Comparison of ENCODE assay signal across 20 cellular contexts in genomic region chr2:109703076-109703475, GRCh38.
DNase-seq lines count a peak whose midpoint lies in the region; ATAC-seq and TF ChIP-seq lines count a peak whose summit lies in the region.
"Had no signal": no experiment of that assay in that cellular context is flagged by ENCODE, and none has a peak within 500 bp of the region (broad histone marks: within the 10 kb centered on the region; RNA-seq: fewer than 3 reads in every experiment).

No MANE protein-coding gene starts in this region.

- H3K23ac ChIP-seq in mesenchymal stem cell (ENCODE audit: low read length in 2 of 2) (no peak overlapping the region), mesendoderm (ENCODE audit: low read length) (no peak overlapping the region)

- peaks cover 35% of the 10 kb centered on the region for H3F3A ChIP-seq in PC-9 (ENCODE audit: insufficient read depth, low read depth)

- H3K79me2 ChIP-seq in PC-9 (ENCODE audit: low read depth) (no peaks in the 10 kb centered on the region), mesendoderm (ENCODE audit: control insufficient read depth, insufficient read depth, low read length) (no peaks in the 10 kb centered on the region)

- H3K56ac ChIP-seq in mesendoderm (ENCODE audit: low read length), result no peak overlapping the region

- H2BK5ac ChIP-seq in mesenchymal stem cell (ENCODE audit: low read depth, low read length, poor library complexity, severe bottlenecking), result no peak overlapping the region
- no peak overlapping the region for H2BK5ac ChIP-seq in mesendoderm (ENCODE audit: low read length)

- CTCF ChIA-PET in PC-9 (lab: Charles Lee), result no interaction called here

- H3K14ac ChIP-seq in mesenchymal stem cell (ENCODE audit: low read length in 2 of 2), result no peak overlapping the region

- H3K18ac ChIP-seq in mesenchymal stem cell (ENCODE audit: low read depth in 1 of 2, low read length in 2 of 2), result no peak overlapping the region
- no peak overlapping the region for H3K18ac ChIP-seq in mesendoderm (ENCODE audit: low read length)

- H4K8ac ChIP-seq in mesenchymal stem cell (ENCODE audit: low read length), result no peak overlapping the region
- H4K8ac ChIP-seq in mesendoderm (ENCODE audit: low read depth, low read length), result no peak overlapping the region

- H2AK5ac ChIP-seq in mesenchymal stem cell (ENCODE audit: low read length, severe bottlenecking) (no peak overlapping the region), mesendoderm (ENCODE audit: low read length) (no peak overlapping the region)

- no peaks in the 10 kb centered on the region for H4K20me1 ChIP-seq in PC-9 (ENCODE audit: insufficient read depth)

- POLR2A ChIA-PET in PC-9 (lab: Charles Lee; ENCODE audit: unreplicated experiment), result interaction anchor here (0.5 to 1.2 kb wide), 4 partner anchors 8 to 1119 kb away, joined by 3 to 16 read pairs (median 8); partner anchors contain the start of genes SEPTIN10 and SOWAHC

- WGBS in mesenchymal stem cell, result 93% methylated on average over 5 of the region's 7 CpGs
- WGBS in gastroesophageal sphincter (ENCODE audit: low coverage in 1 of 2), 2 donors, result 76 to 82% methylated on average over 7 of the region's 7 CpGs
- no CpG with 5 or more reads among the region's 7 CpGs for WGBS in mesendoderm (ENCODE audit: extremely low coverage, insufficient coverage, low lambda C conversion rate)

- no peaks in the 10 kb centered on the region for H3K9me2 ChIP-seq in PC-9 (ENCODE audit: insufficient read depth)

- H2BK15ac ChIP-seq in mesenchymal stem cell (ENCODE audit: low read depth, poor library complexity, severe bottlenecking) (no peak overlapping the region), mesendoderm (replicated peaks; ENCODE audit: low read depth) (no peak overlapping the region)

- no peak for TF ChIP-seq EP300 in gastroesophageal sphincter (IDR thresholded peaks at IDR 0.05)

- H3K36me3 Mint-ChIP-seq in osteocyte (ENCODE audit: unreplicated experiment), result no peaks in the 10 kb centered on the region
- H3K36me3 Mint-ChIP-seq: activated naive CD8-positive, alpha-beta T cell treated with anti-CD3 and anti-CD28 coated beads for 36 hours; IgD-negative memory B cell; memory B cell had no signal

- intact Hi-C loops in PC-9 (cut with micrococcal nuclease; ENCODE audit: unreplicated experiment), result loop anchor here (5.0 kb wide), 1 partner anchor 146 kb away; no protein-coding TSS in a partner anchor

- no peaks in the 10 kb centered on the region for H3K9me3 ChIP-seq in PC-9 (ENCODE audit: insufficient read depth, low read depth)
- no peaks in the 10 kb centered on the region for H3K9me3 ChIP-seq in mesenchymal stem cell (ENCODE audit: control insufficient read depth, low read length)
- no peaks in the 10 kb centered on the region for H3K9me3 ChIP-seq in gastroesophageal sphincter

- H3K9ac ChIP-seq in mesenchymal stem cell (ENCODE audit: low read length), result no peak overlapping the region
- H3K9ac ChIP-seq in mesendoderm (ENCODE audit: low read length), result no peak overlapping the region

- ATAC-seq in GM18519 (IDR thresholded peaks at IDR 0.05; ENCODE audit: low FRiP score, unreplicated experiment), result no peak
- ATAC-seq in gastroesophageal sphincter, result no peak
- ATAC-seq: SK-N-SH treated with all-trans-retinoic acid at 6 μM for 48 hours had no signal

- no peak overlapping the region for H2AFZ ChIP-seq in PC-9
- H2AFZ ChIP-seq in mesenchymal stem cell (ENCODE audit: low read depth, low read length), result no peak overlapping the region

- H3K79me1 ChIP-seq in mesenchymal stem cell (replicated peaks; ENCODE audit: low read length, poor library complexity, severe bottlenecking) (no peaks in the 10 kb centered on the region), mesendoderm (ENCODE audit: low read length) (no peaks in the 10 kb centered on the region)

- no peak overlapping the region for H4K5ac ChIP-seq in mesendoderm (ENCODE audit: low read length)

- BruUV-seq in PC-9 (replicated peaks; lab: Mats Ljungman, UMichigan), result no TSS peak

- no peak overlapping the region for H3K4ac ChIP-seq in mesenchymal stem cell (ENCODE audit: low read depth in 1 of 2, low read length in 2 of 2)
- no peak overlapping the region for H3K4ac ChIP-seq in mesendoderm (ENCODE audit: low read depth, low read length)

- H3K27me3 ChIP-seq in PC-9 (ENCODE audit: insufficient read depth, low read depth), result no peaks in the 10 kb centered on the region
- H3K27me3 ChIP-seq in mesenchymal stem cell (ENCODE audit: control insufficient read depth in 1 of 2, insufficient read depth in 1 of 2, low read length in 2 of 2), result peaks cover 8 to 15% of the 10 kb centered on the region in 2 experiments
- no peaks in the 10 kb centered on the region for H3K27me3 ChIP-seq in gastroesophageal sphincter
- no peaks in the 10 kb centered on the region for H3K27me3 ChIP-seq in mesendoderm (ENCODE audit: insufficient read depth, low read length, poor library complexity)

- H3K27me3 Mint-ChIP-seq in osteocyte (ENCODE audit: unreplicated experiment), result peaks cover 39% of the 10 kb centered on the region

- H3K27ac ChIP-seq in PC-9 (peak overlapping the region; percentile 85), epithelial cell of prostate (peak overlapping the region; percentile 100), mesenchymal stem cell (ENCODE audit: low read length, poor library complexity, severe bottlenecking) (no peak overlapping the region), gastroesophageal sphincter (no peak overlapping the region), mesendoderm (ENCODE audit: low read depth, low read length) (no peak overlapping the region)

- no peaks in the 10 kb centered on the region for H3K4me1 Mint-ChIP-seq in osteocyte (ENCODE audit: unreplicated experiment)
- H3K4me1 Mint-ChIP-seq: activated naive CD8-positive, alpha-beta T cell treated with anti-CD3 and anti-CD28 coated beads for 36 hours; memory B cell had no signal

- H2BK120ac ChIP-seq in mesenchymal stem cell (ENCODE audit: low read depth, low read length) (no peak overlapping the region), mesendoderm (ENCODE audit: low read depth, low read length) (no peak overlapping the region)

- DNase-seq in Ammon's horn (ENCODE audit: low spot score) (peak; percentile 36), PC-9 (peak in 1 of 2 experiments; percentile 55), epithelial cell of prostate (ENCODE audit: low read depth, low spot score) (no peak), mesenchymal stem cell (peak; percentile 28), mesendoderm (no peak), osteocyte (ENCODE audit: extremely low spot score, unreplicated experiment) (no peak)
- DNase-seq: activated CD4-positive, alpha-beta T cell treated with anti-CD3 and anti-CD28 coated beads, Interleukin-2, amount 50 U/mL, for 48 hours; activated naive CD8-positive, alpha-beta T cell treated with anti-CD3 and anti-CD28 coated beads for 36 hours; central memory CD4-positive, alpha-beta T cell; effector CD4-positive, alpha-beta T cell; NCI-H1092 treated with DMSO at 0.1 percent for 48 hours; NCI-H69; nephron progenitor cell; OCI-M1; stimulated activated CD4-positive, alpha-beta T cell treated with anti-CD3 and anti-CD28 coated beads, Interleukin-4, amount 100 ng/mL, for 1 hour had no signal

- H3K4me3 ChIP-seq in PC-9, result no peak overlapping the region
- H3K4me3 ChIP-seq in mesenchymal stem cell (ENCODE audit: insufficient read depth in 1 of 2, low read depth in 1 of 2, low read length in 2 of 2), result no peak overlapping the region
- no peak overlapping the region for H3K4me3 ChIP-seq in gastroesophageal sphincter
- no peak overlapping the region for H3K4me3 ChIP-seq in mesendoderm (ENCODE audit: low read length)

- TF ChIP-seq POLR2A in gastroesophageal sphincter (IDR thresholded peaks at IDR 0.05), result no peak

- H3K4me3 Mint-ChIP-seq in osteocyte (ENCODE audit: unreplicated experiment), result no peak overlapping the region
- H3K4me3 Mint-ChIP-seq: activated naive CD8-positive, alpha-beta T cell treated with anti-CD3 and anti-CD28 coated beads for 36 hours; IgD-negative memory B cell; memory B cell; nephron progenitor cell had no signal

- no peak overlapping the region for H2BK12ac ChIP-seq in mesenchymal stem cell (ENCODE audit: low read length in 2 of 2)

- H3K4me2 ChIP-seq in PC-9 (peak overlapping the region; percentile 80), mesenchymal stem cell (ENCODE audit: low read length, poor library complexity, severe bottlenecking) (no peak overlapping the region), mesendoderm (ENCODE audit: low read length) (no peak overlapping the region)

- H3K4me1 ChIP-seq in PC-9 (replicated peaks; ENCODE audit: insufficient read depth) (peaks cover 56% of the 10 kb centered on the region), mesenchymal stem cell (ENCODE audit: control insufficient read depth, insufficient read depth, low read depth, low read length) (peaks cover 7% of the 10 kb centered on the region), gastroesophageal sphincter (peaks cover 0 to 28% (median 5%) of the 10 kb centered on the region in 3 donors), mesendoderm (ENCODE audit: control insufficient read depth, low read depth, low read length) (peaks cover 24% of the 10 kb centered on the region)

- no peaks in the 10 kb centered on the region for H3K9me3 Mint-ChIP-seq in osteocyte (ENCODE audit: unreplicated experiment)
- H3K9me3 Mint-ChIP-seq: activated naive CD8-positive, alpha-beta T cell treated with anti-CD3 and anti-CD28 coated beads for 36 hours; memory B cell; nephron progenitor cell had no signal

- TF ChIP-seq CTCF in PC-9 (conservative IDR thresholded peaks at IDR 0.05) (no peak), gastroesophageal sphincter (IDR thresholded peaks at IDR 0.05) (no peak), osteocyte (IDR thresholded peaks at IDR 0.05) (no peak)

- H3K36me3 ChIP-seq in PC-9 (ENCODE audit: low read depth), result no peaks in the 10 kb centered on the region
- no peaks in the 10 kb centered on the region for H3K36me3 ChIP-seq in mesenchymal stem cell (ENCODE audit: control insufficient read depth in 1 of 2, insufficient read depth in 2 of 2, low read depth in 1 of 2, low read length in 2 of 2)
- H3K36me3 ChIP-seq in gastroesophageal sphincter, result no peaks in the 10 kb centered on the region
- no peaks in the 10 kb centered on the region for H3K36me3 ChIP-seq in mesendoderm (ENCODE audit: control insufficient read depth, insufficient read depth, low read length)

- no peak overlapping the region for H3K27ac Mint-ChIP-seq in osteocyte (ENCODE audit: unreplicated experiment)
- H3K27ac Mint-ChIP-seq: activated naive CD8-positive, alpha-beta T cell treated with anti-CD3 and anti-CD28 coated beads for 36 hours; IgD-negative memory B cell; memory B cell; nephron progenitor cell had no signal

- no peak overlapping the region for H4K91ac ChIP-seq in mesenchymal stem cell (ENCODE audit: low read length)

Comparison
In these comparisons a context has a peak if more than half of its experiments do, and no peak if none do; other contexts are left out.
1. DNase-seq: peak in Ammon's horn (single experiment) and mesenchymal stem cell (single experiment); none in epithelial cell of prostate (single experiment), mesendoderm (single experiment) and osteocyte (single experiment).
2. H3K27ac ChIP-seq: peak in PC-9 (single experiment) and epithelial cell of prostate (single experiment); none in mesenchymal stem cell (single experiment), gastroesophageal sphincter (0 of 4) and mesendoderm (single experiment).